Comparison of ENCODE assay signal across 26 cellular contexts in genomic region chr11:134752964-134753804, GRCh38.
DNase-seq lines count a peak whose midpoint lies in the region; ATAC-seq and TF ChIP-seq lines count a peak whose summit lies in the region.
"Had no signal": no experiment of that assay in that cellular context is flagged by ENCODE, and none has a peak within 500 bp of the region (broad histone marks: within the 10 kb centered on the region; RNA-seq: fewer than 3 reads in every experiment).

No MANE protein-coding gene starts in this region.

- no peak overlapping the region for H3K27ac Mint-ChIP-seq in activated CD8-positive, alpha-beta T cell treated with anti-CD3 and anti-CD28 coated beads for 36 hours
- H3K27ac Mint-ChIP-seq: CD4-positive, CD25-positive, alpha-beta regulatory T cell; GM23338 had no signal

- H3K27me3 ChIP-seq in right atrium auricular region (no peaks in the 10 kb centered on the region), hepatocyte (no peaks in the 10 kb centered on the region), colonic mucosa (no peaks in the 10 kb centered on the region)

- H3K9me3 ChIP-seq in right atrium auricular region (peaks cover 0 to 10% of the 10 kb centered on the region in 2 donors), hepatocyte (ENCODE audit: low read depth) (no peaks in the 10 kb centered on the region), colonic mucosa (no peaks in the 10 kb centered on the region)

- no peaks in the 10 kb centered on the region for H3K36me3 Mint-ChIP-seq in activated CD8-positive, alpha-beta T cell treated with anti-CD3 and anti-CD28 coated beads for 36 hours (ENCODE audit: low read depth)
- H3K36me3 Mint-ChIP-seq: CD4-positive, CD25-positive, alpha-beta regulatory T cell had no signal

- intact Hi-C loops in Right ventricle myocardium superior (cut with DNase I) (no loop called here), colonic mucosa (cut with DNase I) (no loop called here)
- intact Hi-C loops in activated CD8-positive, alpha-beta T cell treated with anti-CD3 and anti-CD28 coated beads for 36 hours (cut with micrococcal nuclease), result no loop called here

- H3K4me3 Mint-ChIP-seq in activated CD8-positive, alpha-beta T cell treated with anti-CD3 and anti-CD28 coated beads for 36 hours, result no peak overlapping the region
- H3K4me3 Mint-ChIP-seq: CD4-positive, CD25-positive, alpha-beta regulatory T cell; GM23338 had no signal

- H2AFZ ChIP-seq in hepatocyte, result no peak overlapping the region
- H2AFZ ChIP-seq: GM23338, PC-9 had no signal

- POLR2A ChIA-PET in activated CD8-positive, alpha-beta T cell treated with anti-CD3 and anti-CD28 coated beads for 36 hours (lab: Charles Lee), result no interaction called here

- no peaks in the 10 kb centered on the region for H3K36me3 ChIP-seq in right atrium auricular region
- H3K36me3 ChIP-seq in hepatocyte (replicated peaks; ENCODE audit: insufficient read depth, low read depth), result no peaks in the 10 kb centered on the region
- H3K36me3 ChIP-seq in colonic mucosa, result no peaks in the 10 kb centered on the region

- no peaks in the 10 kb centered on the region for H4K20me1 ChIP-seq in hepatocyte (ENCODE audit: insufficient read depth, poor library complexity, severe bottlenecking)

- no peak overlapping the region for H3K4me2 ChIP-seq in hepatocyte
- H3K4me2 ChIP-seq: GM23338, PC-9 had no signal

- ATAC-seq in Right ventricle myocardium superior (ENCODE audit: poor library complexity) (no peak), GM21390 (IDR thresholded peaks at IDR 0.05; ENCODE audit: unreplicated experiment) (no peak)
- no peak for ATAC-seq in activated CD8-positive, alpha-beta T cell treated with anti-CD3 and anti-CD28 coated beads for 36 hours
- ATAC-seq: GM23338, HepG2, K562 had no signal

- H3K27me3 Mint-ChIP-seq in activated CD8-positive, alpha-beta T cell treated with anti-CD3 and anti-CD28 coated beads for 36 hours, result no peaks in the 10 kb centered on the region
- H3K27me3 Mint-ChIP-seq: CD4-positive, CD25-positive, alpha-beta regulatory T cell had no signal

- peak; percentile 28 for DNase-seq in right atrium auricular region (ENCODE audit: low spot score)
- DNase-seq in Right ventricle myocardium superior, result no peak
- DNase-seq in hepatocyte (ENCODE audit: low spot score), result no peak
- DNase-seq in mucosa of gallbladder (ENCODE audit: low spot score), result peak; percentile 4
- no peak for DNase-seq in GM03348 (ENCODE audit: low spot score)
- no peak for DNase-seq in colonic mucosa
- DNase-seq in activated CD8-positive, alpha-beta T cell treated with anti-CD3 and anti-CD28 coated beads for 36 hours, result no peak
- DNase-seq: 8988T; CD4-positive, CD25-positive, alpha-beta regulatory T cell; DMS 273 treated with DMSO at 0.1 percent for 48 hours; DND-41; HCEC 1CT; MM.1S; NCI-H1092; NCI-H1436; NCI-H187 treated with DMSO at 0.1 percent for 48 hours; NCI-H2107; NCI-H446 treated with DMSO at 0.1 percent for 48 hours; NCI-H526 treated with DMSO at 0.1 percent for 48 hours; PC-9 had no signal

- H3K79me2 ChIP-seq in hepatocyte, result no peaks in the 10 kb centered on the region

- H3K4me1 Mint-ChIP-seq in activated CD8-positive, alpha-beta T cell treated with anti-CD3 and anti-CD28 coated beads for 36 hours (ENCODE audit: low read depth), result no peaks in the 10 kb centered on the region
- H3K4me1 Mint-ChIP-seq: CD4-positive, CD25-positive, alpha-beta regulatory T cell had no signal

- CTCF ChIA-PET in activated CD8-positive, alpha-beta T cell treated with anti-CD3 and anti-CD28 coated beads for 36 hours (lab: Charles Lee), result no interaction called here

- H3K27ac ChIP-seq in right atrium auricular region (no peak overlapping the region), hepatocyte (peak overlapping the region; percentile 87), colonic mucosa (no peak overlapping the region)
- H3K27ac ChIP-seq: HL-60, PC-9, RWPE1 had no signal

- 90% methylated on average over 17 of the region's 17 CpGs for WGBS in hepatocyte (ENCODE audit: low lambda C conversion rate, missing lambda C conversion rate)

- no peaks in the 10 kb centered on the region for H3K9me3 Mint-ChIP-seq in activated CD8-positive, alpha-beta T cell treated with anti-CD3 and anti-CD28 coated beads for 36 hours

- H3K9ac ChIP-seq in colonic mucosa (ENCODE audit: low read depth in 2 of 2, low read length in 2 of 2), result no peak overlapping the region

- H3K4me1 ChIP-seq in right atrium auricular region (no peaks in the 10 kb centered on the region), hepatocyte (ENCODE audit: insufficient read depth) (peaks cover 7% of the 10 kb centered on the region), colonic mucosa (no peaks in the 10 kb centered on the region)

- no peak for TF ChIP-seq CTCF in right atrium auricular region (IDR thresholded peaks at IDR 0.05)
- no peak for TF ChIP-seq CTCF in hepatocyte (IDR thresholded peaks at IDR 0.05; ENCODE audit: poor library complexity)
- no peak for TF ChIP-seq CTCF in colonic mucosa (IDR thresholded peaks at IDR 0.05)
- no peak for TF ChIP-seq CTCF in activated CD8-positive, alpha-beta T cell treated with anti-CD3 and anti-CD28 coated beads for 36 hours (IDR thresholded peaks at IDR 0.05)

- H3K9me2 ChIP-seq in hepatocyte (replicated peaks; ENCODE audit: insufficient read depth), result no peaks in the 10 kb centered on the region

- H3K4me3 ChIP-seq in right atrium auricular region (no peak overlapping the region), hepatocyte (no peak overlapping the region), colonic mucosa (no peak overlapping the region)
- H3K4me3 ChIP-seq: GM23338, K562, PC-9 had no signal

Comparison
In these comparisons a context has a peak if more than half of its experiments do, and no peak if none do; other contexts are left out.
1. DNase-seq: peak in right atrium auricular region (single experiment) and mucosa of gallbladder (single experiment); none in Right ventricle myocardium superior (single experiment), hepatocyte (single experiment), GM03348 (single experiment), colonic mucosa (single experiment) and activated CD8-positive, alpha-beta T cell treated with anti-CD3 and anti-CD28 coated beads for 36 hours (single experiment).